ENCODE assay signal across 15 cellular contexts in genomic region chr22:32733196-32733595, GRCh38.
"Had no signal": no experiment of that assay in that cellular context is flagged by ENCODE, and none has a peak within 500 bp of the region (broad histone marks: within the 10 kb centered on the region; RNA-seq: fewer than 3 reads in every experiment).

No MANE protein-coding gene starts in this region.

- DNase-seq: dermis blood vessel endothelial cell; heart right ventricle; hypothalamus; kidney glomerular epithelial cell; mucosa of descending colon; naive thymus-derived CD8-positive, alpha-beta T cell; nucleus accumbens; pancreas; small intestine; stimulated activated CD4-positive, alpha-beta T cell treated with anti-CD3 and anti-CD28 coated beads, Interleukin-2, amount 100 ng/mL, for 48 hours; stimulated activated naive CD4-positive, alpha-beta T cell treated with Interleukin-2 at 50 U/mL for 16 hours had no signal

- H3K4me1 Mint-ChIP-seq: neural progenitor cell had no signal

- H3K9ac ChIP-seq: neural progenitor cell had no signal

- H3K27ac Mint-ChIP-seq: neural progenitor cell, progenitor cell of endocrine pancreas, type B pancreatic cell had no signal

- H3K27me3 ChIP-seq: heart right ventricle, neural progenitor cell, pancreas, vagina had no signal

- H3K4me3 ChIP-seq: heart right ventricle, mucosa of descending colon, neural progenitor cell, pancreas, vagina had no signal

- H3K4me2 ChIP-seq: neural progenitor cell had no signal

- H3K36me3 ChIP-seq: heart right ventricle, neural progenitor cell, pancreas, vagina had no signal

- H2AFZ ChIP-seq: neural progenitor cell had no signal

- ATAC-seq: mucosa of descending colon; naive thymus-derived CD8-positive, alpha-beta T cell had no signal

- H3K27ac ChIP-seq: neural progenitor cell, pancreas, vagina had no signal

- H3K9me3 ChIP-seq: heart right ventricle, mucosa of descending colon, pancreas, vagina had no signal

- H3K9me3 Mint-ChIP-seq: naive thymus-derived CD8-positive, alpha-beta T cell; neural progenitor cell; type B pancreatic cell had no signal

- H3K4me1 ChIP-seq: neural progenitor cell, pancreas had no signal

- H3K4me3 Mint-ChIP-seq: naive thymus-derived CD8-positive, alpha-beta T cell; type B pancreatic cell had no signal

- H3K36me3 Mint-ChIP-seq: naive thymus-derived CD8-positive, alpha-beta T cell; neural progenitor cell; type B pancreatic cell had no signal
